Comparison of ENCODE assay signal across 34 cellular contexts in genomic region chr11:94303884-94304459, GRCh38. TPM values are rescaled to one million over a fixed set of nuclear protein-coding genes. Genes with fewer than 3 reads are reported as not detected.
DNase-seq lines count a peak whose midpoint lies in the region; ATAC-seq and TF ChIP-seq lines count a peak whose summit lies in the region.
"Had no signal": no experiment of that assay in that cellular context is flagged by ENCODE, and none has a peak within 500 bp of the region (broad histone marks: within the 10 kb centered on the region; RNA-seq: fewer than 3 reads in every experiment).

No MANE protein-coding gene starts in this region.

- peaks cover 39% of the 10 kb centered on the region for H3K4me1 Mint-ChIP-seq in GM23338
- H3K4me1 Mint-ChIP-seq: activated CD8-positive, alpha-beta memory T cell treated with anti-CD3 and anti-CD28 coated beads, Interleukin-2, amount 10 ng/mL, durations not matched to agents 7 days and 5 days had no signal

- no peak overlapping the region for H3K9ac ChIP-seq in adipocyte (ENCODE audit: low read length)

- no peak for TF ChIP-seq POLR2A in heart left ventricle (IDR thresholded peaks at IDR 0.05)
- TF ChIP-seq POLR2A in ovary (IDR thresholded peaks at IDR 0.05), result no peak
- TF ChIP-seq POLR2A in Peyer's patch (IDR thresholded peaks at IDR 0.05), result no peak

- peak overlapping the region; percentile 64; the same call in 1 of the 2 replicates for H3K4me2 ChIP-seq in GM23338

- H4K20me1 ChIP-seq in GM23338 (replicated peaks; ENCODE audit: insufficient read depth), result no peaks in the 10 kb centered on the region

- WGBS in heart left ventricle, 4 donors, result 28 to 39% (median 34%) methylated on average over 6 of the region's 6 CpGs
- WGBS in ovary, 3 donors, result 2 to 3% (median 2%) methylated on average over 6 of the region's 6 CpGs

- H3K27me3 ChIP-seq in GM23338 (ENCODE audit: insufficient read depth) (no peaks in the 10 kb centered on the region), adipocyte (replicated peaks; ENCODE audit: control insufficient read depth, insufficient read depth, low read length) (no peaks in the 10 kb centered on the region), heart left ventricle (no peaks in the 10 kb centered on the region), ovary (no peaks in the 10 kb centered on the region), Peyer's patch (no peaks in the 10 kb centered on the region)
- H3K27me3 ChIP-seq: adrenal gland had no signal

- no peak overlapping the region for H3K27ac Mint-ChIP-seq in GM23338
- H3K27ac Mint-ChIP-seq: activated CD8-positive, alpha-beta memory T cell treated with anti-CD3 and anti-CD28 coated beads, Interleukin-2, amount 10 ng/mL, durations not matched to agents 7 days and 5 days; naive thymus-derived CD8-positive, alpha-beta T cell had no signal

- H3K27ac ChIP-seq in GM23338 (ENCODE audit: low read depth) (no peak overlapping the region), heart left ventricle (peak overlapping the region in 8 of 12 donors; percentile 44 to 70 (median 52)), ovary (peak overlapping the region; percentile 16 to 26), Peyer's patch (no peak overlapping the region)
- H3K27ac ChIP-seq: WERI-Rb-1 had no signal

- H3K4me1 ChIP-seq in GM23338 (ENCODE audit: insufficient read depth) (peaks cover 20% of the 10 kb centered on the region), adipocyte (ENCODE audit: control insufficient read depth, insufficient read depth, low read length) (peaks cover 7% of the 10 kb centered on the region), heart left ventricle (peaks cover 0 to 22% (median 3%) of the 10 kb centered on the region in 12 donors), ovary (ENCODE audit: insufficient read depth) (peaks cover 4% of the 10 kb centered on the region), Peyer's patch (no peaks in the 10 kb centered on the region)
- H3K4me1 ChIP-seq: adrenal gland had no signal

- no peaks in the 10 kb centered on the region for H3F3A ChIP-seq in GM23338 (replicated peaks; ENCODE audit: low read depth)

- no peaks in the 10 kb centered on the region for H3K36me3 ChIP-seq in GM23338 (ENCODE audit: insufficient read depth)
- H3K36me3 ChIP-seq in adipocyte (ENCODE audit: control insufficient read depth, insufficient read depth, low read length, severe bottlenecking), result no peaks in the 10 kb centered on the region
- H3K36me3 ChIP-seq in heart left ventricle, result no peaks in the 10 kb centered on the region
- H3K36me3 ChIP-seq in ovary, result no peaks in the 10 kb centered on the region
- H3K36me3 ChIP-seq in Peyer's patch, result no peaks in the 10 kb centered on the region
- H3K36me3 ChIP-seq: adrenal gland, WERI-Rb-1 had no signal

- peak overlapping the region; percentile 89 for H2AFZ ChIP-seq in GM23338

- no peak overlapping the region for H3K4me3 Mint-ChIP-seq in GM23338
- H3K4me3 Mint-ChIP-seq: activated CD8-positive, alpha-beta memory T cell treated with anti-CD3 and anti-CD28 coated beads, Interleukin-2, amount 10 ng/mL, durations not matched to agents 7 days and 5 days; naive thymus-derived CD8-positive, alpha-beta T cell had no signal

- TF ChIP-seq CTCF in GM23338 (conservative IDR thresholded peaks at IDR 0.05; ENCODE audit: low read depth in 2 of 2), result no peak
- TF ChIP-seq CTCF in heart left ventricle (IDR thresholded peaks at IDR 0.05), result no peak
- TF ChIP-seq CTCF in ovary (IDR thresholded peaks at IDR 0.05), result no peak
- no peak for TF ChIP-seq CTCF in Peyer's patch (IDR thresholded peaks at IDR 0.05)

- H3K9me2 ChIP-seq in GM23338 (ENCODE audit: insufficient read depth), result 0 out of 2 replicates have a peak, but pooled peaks cover 4% of the 10 kb centered on the region

- TF ChIP-seq EP300 in ovary (IDR thresholded peaks at IDR 0.05), result no peak

- H3K36me3 Mint-ChIP-seq in GM23338 (ENCODE audit: low read depth), result no peaks in the 10 kb centered on the region
- H3K36me3 Mint-ChIP-seq: activated CD8-positive, alpha-beta memory T cell treated with anti-CD3 and anti-CD28 coated beads, Interleukin-2, amount 10 ng/mL, durations not matched to agents 7 days and 5 days; naive thymus-derived CD8-positive, alpha-beta T cell had no signal

- no peaks in the 10 kb centered on the region for H3K9me3 Mint-ChIP-seq in GM23338
- H3K9me3 Mint-ChIP-seq: naive thymus-derived CD8-positive, alpha-beta T cell had no signal

- peaks cover 10% of the 10 kb centered on the region for H3K27me3 Mint-ChIP-seq in GM23338 (ENCODE audit: insufficient read depth, low read depth, poor library complexity)

- ATAC-seq in GM23338, result peak; percentile 26; the same call in 2 of the 3 replicates
- ATAC-seq in heart left ventricle, result peak in 2 of 4 donors; percentile 42 to 58
- ATAC-seq in GM19397 (IDR thresholded peaks at IDR 0.05; ENCODE audit: unreplicated experiment), result no peak
- ATAC-seq in GM19467 (IDR thresholded peaks at IDR 0.05; ENCODE audit: unreplicated experiment), result no peak
- ATAC-seq: activated CD8-positive, alpha-beta memory T cell treated with anti-CD3 and anti-CD28 coated beads, Interleukin-2, amount 10 ng/mL, durations not matched to agents 7 days and 5 days; HCT116; naive thymus-derived CD8-positive, alpha-beta T cell had no signal

- no peaks in the 10 kb centered on the region for H3K79me2 ChIP-seq in GM23338 (replicated peaks; ENCODE audit: insufficient read depth)

- DNase-seq in GM23338 (ENCODE audit: low spot score) (no peak), adipocyte (ENCODE audit: low read depth) (peak; percentile 9), heart left ventricle (no peak), ovary (no peak), Peyer's patch (no peak), NOMO-1 (lab: John Stamatoyannopoulos, UW; ENCODE audit: unreplicated experiment in 2 of 2) (no peak)
- DNase-seq: activated CD4-positive, alpha-beta T cell treated with anti-CD3 and anti-CD28 coated beads, Interleukin-2, amount 50 U/mL, for 1 hour; activated CD8-positive, alpha-beta memory T cell treated with anti-CD3 and anti-CD28 coated beads, Interleukin-2, amount 10 ng/mL, durations not matched to agents 7 days and 5 days; activated naive CD4-positive, alpha-beta T cell treated with Interleukin-2 at 50 U/mL for 16 hours; adrenal gland; effector memory CD4-positive, alpha-beta T cell; erythroblast; GDM1; hypothalamus; KBM-7; MM.1S; naive thymus-derived CD8-positive, alpha-beta T cell; NCI-H1417; NCI-H2081; NCI-H345; NCI-H748 treated with DMSO at 0.1 percent for 48 hours; stimulated activated CD4-positive, alpha-beta T cell treated with anti-CD3 and anti-CD28 coated beads, Interleukin-2, amount 100 ng/mL, for 48 hours; T-helper 9 cell; WERI-Rb-1 had no signal

- H3K9me3 ChIP-seq in adipocyte (ENCODE audit: control insufficient read depth, low read length) (no peaks in the 10 kb centered on the region), heart left ventricle (no peaks in the 10 kb centered on the region), ovary (no peaks in the 10 kb centered on the region), Peyer's patch (no peaks in the 10 kb centered on the region)
- H3K9me3 ChIP-seq: adrenal gland had no signal

- H3K4me3 ChIP-seq in GM23338 (no peak overlapping the region), adipocyte (ENCODE audit: low read length) (no peak overlapping the region), heart left ventricle (peak overlapping the region in 2 of 12 donors; percentile 1 to 23), ovary (no peak overlapping the region), Peyer's patch (no peak overlapping the region)
- H3K4me3 ChIP-seq: adrenal gland had no signal

- intact Hi-C loops in heart left ventricle (cut with DNase I), result no loop called here
- intact Hi-C loops in ovary (cut with DNase I), result no loop called here

TF ChIP-seq in GM23338, 12 proteins besides CTCF, POLR2A, EP300 and RAD21 (continues in another document):
- TF ChIP-seq CREB1 (CRISPR knock-in tag; IDR thresholded peaks at IDR 0.05; ENCODE audit: low read depth), result no peak
- TF ChIP-seq STAT1 (IDR thresholded peaks at IDR 0.05; ENCODE audit: unreplicated experiment), result no peak
- no peak for TF ChIP-seq NANOG (IDR thresholded peaks at IDR 0.05; ENCODE audit: borderline replicate concordance)
- TF ChIP-seq EZH2phosphoT487 (IDR thresholded peaks at IDR 0.05; ENCODE audit: unreplicated experiment), result no peak
- no peak for TF ChIP-seq ZNF114 (CRISPR knock-in tag; IDR thresholded peaks at IDR 0.05)
- no peak for TF ChIP-seq JUNB (IDR thresholded peaks at IDR 0.05; ENCODE audit: unreplicated experiment)
- no peak for TF ChIP-seq REST (IDR thresholded peaks at IDR 0.05; ENCODE audit: unreplicated experiment)
- no peak for TF ChIP-seq EZH2 (IDR thresholded peaks at IDR 0.05; ENCODE audit: low read depth, unreplicated experiment)
- no peak for TF ChIP-seq ZNF331 (CRISPR knock-in tag; IDR thresholded peaks at IDR 0.05; ENCODE audit: low read depth)
- no peak for TF ChIP-seq POLR2AphosphoS5 (IDR thresholded peaks at IDR 0.05; ENCODE audit: low read depth)

RNA-seq across cellular contexts. Expression of gene IZUMO1R, which starts 0.4 kb away (rescaled TPM):
- total RNA-seq in GM23338 (2014; rRNA removed; shearing (Covaris generic)), result not detected in 2 replicates
- polyA plus RNA-seq in GM23338 (2016; fragmentation: Nextera tagmentation; extraction: Ambion mirVana), result not detected in 2 replicates
- total RNA-seq in heart left ventricle, result not detected
- not detected for polyA plus RNA-seq in heart left ventricle
- total RNA-seq in ovary, result under 1 TPM in 1 of 7 donors, not detected in 6; 0.52 TPM
- polyA plus RNA-seq in ovary, result not detected
- not detected for total RNA-seq in Peyer's patch
- total RNA-seq: activated CD8-positive, alpha-beta memory T cell treated with anti-CD3 and anti-CD28 coated beads, Interleukin-2, amount 10 ng/mL, durations not matched to agents 7 days and 5 days; frontal cortex; liver; naive thymus-derived CD8-positive, alpha-beta T cell; omental fat pad; renal cortical epithelial cell; subcutaneous adipose tissue; ureter had no signal
- polyA plus RNA-seq: adrenal gland; BJ; naive thymus-derived CD8-positive, alpha-beta T cell had no signal

Comparison
In these comparisons a context has a peak if more than half of its experiments do, and no peak if none do; other contexts are left out.
1. H3K27ac ChIP-seq: peak in heart left ventricle (8 of 12) and ovary (2 of 2); none in GM23338 (single experiment) and Peyer's patch (0 of 4).